ENCODE assay signal across 9 cellular contexts in the genomic region with DNA sequence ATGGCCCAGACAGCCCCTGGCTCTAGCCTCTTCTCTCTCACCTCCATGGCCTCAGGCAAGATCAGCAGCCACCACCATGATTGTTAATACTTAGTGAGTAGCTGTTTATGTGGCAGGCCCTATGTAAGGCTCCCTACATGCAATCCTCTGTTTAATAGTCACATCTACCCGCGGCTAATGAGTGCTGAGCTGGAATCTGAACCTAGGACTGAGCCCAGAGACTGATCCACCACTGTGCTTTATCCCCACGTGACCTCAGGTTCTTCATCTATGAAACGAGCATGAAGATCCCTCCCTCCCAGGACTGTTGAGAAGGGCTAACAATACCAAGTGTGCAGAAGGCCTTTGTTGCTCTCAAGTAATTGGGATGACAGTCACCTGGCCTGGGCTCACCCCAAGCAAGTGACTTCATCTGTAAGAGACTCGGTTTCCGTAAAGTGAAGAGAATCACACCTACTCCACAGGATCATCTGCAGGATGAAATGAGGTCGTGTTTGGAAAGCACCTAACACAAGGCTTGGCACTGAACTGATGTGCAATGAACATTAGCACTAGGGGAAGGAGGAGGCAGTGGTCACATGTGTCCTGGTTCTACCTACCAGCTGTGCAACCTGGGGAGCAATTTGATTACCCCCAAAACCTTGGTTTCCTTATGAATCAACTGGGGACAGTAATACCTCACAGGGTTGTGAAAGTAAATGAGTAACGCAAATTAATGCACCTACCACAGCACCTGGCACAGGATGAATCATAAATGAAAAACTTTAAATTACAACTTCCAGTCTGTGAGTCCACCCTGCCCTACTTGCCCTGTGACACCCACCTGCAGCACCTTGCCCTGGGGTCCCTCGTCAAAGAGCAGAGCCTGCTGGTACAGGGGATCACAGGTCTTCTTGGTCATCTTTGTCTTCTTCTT. TPM values are rescaled to one million over a fixed set of nuclear protein-coding genes. Genes with fewer than 3 reads are reported as not detected.
DNase-seq lines count a peak whose midpoint lies in the region; ATAC-seq and TF ChIP-seq lines count a peak whose summit lies in the region.
"Had no signal": no experiment of that assay in that cellular context is flagged by ENCODE, and none has a peak within 500 bp of the region (broad histone marks: within the 10 kb centered on the region; RNA-seq: fewer than 3 reads in every experiment).

No MANE protein-coding gene starts in this region.

- H3K9me3 Mint-ChIP-seq in T-cell, result no peaks in the 10 kb centered on the region
- no peaks in the 10 kb centered on the region for H3K9me3 Mint-ChIP-seq in type B pancreatic cell

- H3K27me3 Mint-ChIP-seq in T-cell, result no peaks in the 10 kb centered on the region
- no peaks in the 10 kb centered on the region for H3K27me3 Mint-ChIP-seq in type B pancreatic cell

- ATAC-seq in GM21737 (IDR thresholded peaks at IDR 0.05; ENCODE audit: unreplicated experiment) (peak; percentile 68), T-cell (replicated peaks in 1 of 4) (peak in 2 of 4 experiments; percentile 17 to 63)

- H3K27ac Mint-ChIP-seq in T-cell, result peak overlapping the region; percentile 29 to 39
- no peak overlapping the region for H3K27ac Mint-ChIP-seq in type B pancreatic cell

- no peak for TF ChIP-seq CTCF in type B pancreatic cell (conservative IDR thresholded peaks at IDR 0.05)

- POLR2A ChIA-PET in T-cell (lab: Charles Lee), result no interaction called here

- peak; percentile 63 for DNase-seq in activated CD8-positive, alpha-beta memory T cell treated with anti-CD3 and anti-CD28 coated beads, Interleukin-2, amount 50 U/mL, for 48 hours
- no peak for DNase-seq in activated CD8-positive, alpha-beta memory T cell treated with anti-CD3 and anti-CD28 coated beads for 24 hours
- no peak for DNase-seq in T-cell
- peak; percentile 45 for DNase-seq in stimulated activated CD8-positive, alpha-beta memory T cell treated with anti-CD3 and anti-CD28 coated beads, Interleukin-4, amount 100 ng/mL, for 48 hours
- no peak for DNase-seq in type B pancreatic cell (ENCODE audit: extremely low spot score, unreplicated experiment)
- DNase-seq in amygdala (lab: John Stamatoyannopoulos, UW), result no peak
- DNase-seq in Kasumi-1 (lab: John Stamatoyannopoulos, UW), result no peak
- DNase-seq: MG63 had no signal

- H3K4me1 Mint-ChIP-seq in T-cell (peaks cover 22 to 25% (median 22%) of the 10 kb centered on the region in 3 donors), type B pancreatic cell (ENCODE audit: unreplicated experiment) (no peaks in the 10 kb centered on the region)

- CTCF ChIA-PET in T-cell (lab: Charles Lee), result no interaction called here

- H3K36me3 Mint-ChIP-seq in T-cell (no peaks in the 10 kb centered on the region), type B pancreatic cell (no peaks in the 10 kb centered on the region)

- H3K4me3 Mint-ChIP-seq in T-cell (no peak overlapping the region), type B pancreatic cell (no peak overlapping the region)

RNA-seq across cellular contexts. Expression of a gene that starts 37.2 kb away (rescaled TPM):
- total RNA-seq in T-cell (1 to 10 TPM; 1.8 to 3.0 (median 2.3) TPM), type B pancreatic cell (ENCODE audit: low replicate concordance) (2.0 and 4.2 TPM in 2 replicates)

Comparison
In these comparisons a context has a peak if more than half of its experiments do, and no peak if none do; other contexts are left out.
1. DNase-seq: peak in activated CD8-positive, alpha-beta memory T cell treated with anti-CD3 and anti-CD28 coated beads, Interleukin-2, amount 50 U/mL, for 48 hours (single experiment) and stimulated activated CD8-positive, alpha-beta memory T cell treated with anti-CD3 and anti-CD28 coated beads, Interleukin-4, amount 100 ng/mL, for 48 hours (single experiment); none in activated CD8-positive, alpha-beta memory T cell treated with anti-CD3 and anti-CD28 coated beads for 24 hours (single experiment), T-cell (0 of 34), type B pancreatic cell (single experiment), amygdala (0 of 56) and Kasumi-1 (0 of 2).